Comparison of ENCODE assay signal across 8 cellular contexts in genomic region chr1:9234223-9235122, GRCh38. TPM values are rescaled to one million over a fixed set of nuclear protein-coding genes. Genes with fewer than 3 reads are reported as not detected.
DNase-seq lines count a peak whose midpoint lies in the region; ATAC-seq and TF ChIP-seq lines count a peak whose summit lies in the region.

A gene with protein sequence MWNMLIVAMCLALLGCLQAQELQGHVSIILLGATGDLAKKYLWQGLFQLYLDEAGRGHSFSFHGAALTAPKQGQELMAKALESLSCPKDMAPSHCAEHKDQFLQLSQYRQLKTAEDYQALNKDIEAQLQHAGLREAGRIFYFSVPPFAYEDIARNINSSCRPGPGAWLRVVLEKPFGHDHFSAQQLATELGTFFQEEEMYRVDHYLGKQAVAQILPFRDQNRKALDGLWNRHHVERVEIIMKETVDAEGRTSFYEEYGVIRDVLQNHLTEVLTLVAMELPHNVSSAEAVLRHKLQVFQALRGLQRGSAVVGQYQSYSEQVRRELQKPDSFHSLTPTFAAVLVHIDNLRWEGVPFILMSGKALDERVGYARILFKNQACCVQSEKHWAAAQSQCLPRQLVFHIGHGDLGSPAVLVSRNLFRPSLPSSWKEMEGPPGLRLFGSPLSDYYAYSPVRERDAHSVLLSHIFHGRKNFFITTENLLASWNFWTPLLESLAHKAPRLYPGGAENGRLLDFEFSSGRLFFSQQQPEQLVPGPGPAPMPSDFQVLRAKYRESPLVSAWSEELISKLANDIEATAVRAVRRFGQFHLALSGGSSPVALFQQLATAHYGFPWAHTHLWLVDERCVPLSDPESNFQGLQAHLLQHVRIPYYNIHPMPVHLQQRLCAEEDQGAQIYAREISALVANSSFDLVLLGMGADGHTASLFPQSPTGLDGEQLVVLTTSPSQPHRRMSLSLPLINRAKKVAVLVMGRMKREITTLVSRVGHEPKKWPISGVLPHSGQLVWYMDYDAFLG (plus strand): TSS chr1:9234774. CDS start chr1:9244935, 10,161 bp downstream.

- peak; percentile 70 for TF ChIP-seq CTCF in endothelial cell (IDR thresholded peaks at IDR 0.05; ENCODE audit: unreplicated experiment)

- H3K4me1 Mint-ChIP-seq in endothelial cell (ENCODE audit: unreplicated experiment), result no peaks in the 10 kb centered on the region

- DNase-seq in C1 segment of cervical spinal cord (lab: John Stamatoyannopoulos, UW) (peak in 12 of 14 donors; percentile 56 to 84 (median 72)), NOMO-1 (lab: John Stamatoyannopoulos, UW; ENCODE audit: unreplicated experiment in 2 of 2) (peak; percentile 80 to 89), endothelial cell (ENCODE audit: low spot score) (peak; percentile 89), middle frontal gyrus (ENCODE audit: extremely low spot score, low spot score) (peak; percentile 40)
- DNase-seq in activated CD8-positive, alpha-beta memory T cell treated with anti-CD3 and anti-CD28 coated beads, Interleukin-2, amount 50 U/mL, for 24 hours (ENCODE audit: extremely low read depth), result peak; percentile 8
- DNase-seq in stimulated activated CD8-positive, alpha-beta memory T cell treated with anti-CD3 and anti-CD28 coated beads, Interleukin-2, amount 100 ng/mL, for 48 hours (ENCODE audit: low read depth in 2 of 2), result peak; percentile 59 to 68

- H3K9me3 Mint-ChIP-seq in endothelial cell (ENCODE audit: unreplicated experiment), result no peaks in the 10 kb centered on the region

- H3K4me3 Mint-ChIP-seq in endothelial cell (ENCODE audit: unreplicated experiment), result peak within 1 kb of the TSS; percentile 91

- peak; percentile 83 for ATAC-seq in HG03175 (IDR thresholded peaks at IDR 0.05; ENCODE audit: unreplicated experiment)

- in situ Hi-C loops in GM18951 (cut with MboI; ENCODE audit: low sequenced_read_pairs, unreplicated experiment), result no loop called here

- peak within 1 kb of the TSS; percentile 95 for H3K27ac Mint-ChIP-seq in endothelial cell (ENCODE audit: unreplicated experiment)

- no peaks in the 10 kb centered on the region for H3K27me3 Mint-ChIP-seq in endothelial cell (ENCODE audit: unreplicated experiment)

- H3K36me3 Mint-ChIP-seq in endothelial cell (ENCODE audit: low read depth, unreplicated experiment), result no peaks in the 10 kb centered on the region

- TF ChIP-seq POLR2A in GM18951 (IDR thresholded peaks at IDR 0.05; ENCODE audit: extremely low read depth, insufficient read depth, insufficient read length), result peak; percentile 95

RNA-seq across cellular contexts. Expression of the gene that starts here (rescaled TPM):
- total RNA-seq in endothelial cell (ENCODE audit: unreplicated experiment), result 18.6 TPM

Comparison
In these comparisons a context has a peak if more than half of its experiments do, and no peak if none do; other contexts are left out.
1. Peak in every context shown above with its lines: DNase-seq and ATAC-seq.
2. DNase-seq: peak in every context shown above with its lines; median percentile 89 in endothelial cell; 84 in NOMO-1; 72 in C1 segment of cervical spinal cord; 64 in stimulated activated CD8-positive, alpha-beta memory T cell treated with anti-CD3 and anti-CD28 coated beads, Interleukin-2, amount 100 ng/mL, for 48 hours; 40 in middle frontal gyrus; 8 in activated CD8-positive, alpha-beta memory T cell treated with anti-CD3 and anti-CD28 coated beads, Interleukin-2, amount 50 U/mL, for 24 hours.